In genomic region chr12:92185052-92185451, GRCh38 we compare ENCODE assay signal across 10 cellular contexts. TPM values are rescaled to one million over a fixed set of nuclear protein-coding genes. Genes with fewer than 3 reads are reported as not detected.
DNase-seq lines count a peak whose midpoint lies in the region; ATAC-seq lines count a peak whose summit lies in the region.
"Had no signal": no experiment of that assay in that cellular context is flagged by ENCODE, and none has a peak within 500 bp of the region (broad histone marks: within the 10 kb centered on the region; RNA-seq: fewer than 3 reads in every experiment).

No MANE protein-coding gene starts in this region.

- H3K4me1 Mint-ChIP-seq in effector memory CD8-positive, alpha-beta T cell (ENCODE audit: low read depth in 2 of 2) = peaks cover 14 to 31% of the 10 kb centered on the region in 2 donors

- H3K9me3 Mint-ChIP-seq in effector memory CD8-positive, alpha-beta T cell = no peaks in the 10 kb centered on the region
- H3K9me3 Mint-ChIP-seq: GM23338 had no signal

- peak overlapping the region; percentile 24 to 65 for H3K4me3 Mint-ChIP-seq in effector memory CD8-positive, alpha-beta T cell
- H3K4me3 Mint-ChIP-seq: dendritic cell treated with granulocyte-macrophage colony-stimulating factor and Interleukin-4, amounts not matched to agents 40 ng/mL and 50 ng/mL, for 4 days; GM23338 had no signal

- DNase-seq in effector memory CD8-positive, alpha-beta T cell = peak in 2 of 3 experiments; percentile 9 to 31
- DNase-seq in NCI-H524 (lab: John Stamatoyannopoulos, UW) = no peak
- no peak for DNase-seq in dedifferentiated amniotic fluid mesenchymal stem cell (ENCODE audit: extremely low spot score)
- no peak for DNase-seq in NCI-H1048 (lab: John Stamatoyannopoulos, UW)
- DNase-seq in cerebellum (ENCODE audit: low spot score) = no peak

- H3K27ac Mint-ChIP-seq in effector memory CD8-positive, alpha-beta T cell = peak overlapping the region; percentile 88 to 96
- H3K27ac Mint-ChIP-seq: dendritic cell treated with granulocyte-macrophage colony-stimulating factor and Interleukin-4, amounts not matched to agents 40 ng/mL and 50 ng/mL, for 4 days; GM23338 had no signal

- peak; percentile 69 for ATAC-seq in GM18511 (IDR thresholded peaks at IDR 0.05; ENCODE audit: unreplicated experiment)
- ATAC-seq in GM21526 (IDR thresholded peaks at IDR 0.05; ENCODE audit: low FRiP score, unreplicated experiment) = peak; percentile 72
- ATAC-seq in HG03520 (IDR thresholded peaks at IDR 0.05; ENCODE audit: unreplicated experiment) = peak; percentile 67
- ATAC-seq in effector memory CD8-positive, alpha-beta T cell (replicated peaks) = peak; percentile 91
- ATAC-seq: GM23338 had no signal

- peaks cover 4% of the 10 kb centered on the region for H3K36me3 Mint-ChIP-seq in effector memory CD8-positive, alpha-beta T cell (ENCODE audit: insufficient read depth)

- H3K27me3 Mint-ChIP-seq in effector memory CD8-positive, alpha-beta T cell = no peaks in the 10 kb centered on the region
- H3K27me3 Mint-ChIP-seq: dendritic cell treated with granulocyte-macrophage colony-stimulating factor and Interleukin-4, amounts not matched to agents 40 ng/mL and 50 ng/mL, for 4 days had no signal

RNA-seq across cellular contexts. Expression of gene BTG1, which starts 39.4 kb away (rescaled TPM):
- 47.0 TPM for total RNA-seq in cerebellum

Comparison
In these comparisons a context has a peak if more than half of its experiments do, and no peak if none do; other contexts are left out.
1. DNase-seq: peak in effector memory CD8-positive, alpha-beta T cell (2 of 3); none in NCI-H524 (0 of 2), dedifferentiated amniotic fluid mesenchymal stem cell (single experiment), NCI-H1048 (single experiment) and cerebellum (single experiment).
2. Peak in every context shown above with its lines, with median percentiles within 50 percentile points of each other: ATAC-seq.